In the genomic region with DNA sequence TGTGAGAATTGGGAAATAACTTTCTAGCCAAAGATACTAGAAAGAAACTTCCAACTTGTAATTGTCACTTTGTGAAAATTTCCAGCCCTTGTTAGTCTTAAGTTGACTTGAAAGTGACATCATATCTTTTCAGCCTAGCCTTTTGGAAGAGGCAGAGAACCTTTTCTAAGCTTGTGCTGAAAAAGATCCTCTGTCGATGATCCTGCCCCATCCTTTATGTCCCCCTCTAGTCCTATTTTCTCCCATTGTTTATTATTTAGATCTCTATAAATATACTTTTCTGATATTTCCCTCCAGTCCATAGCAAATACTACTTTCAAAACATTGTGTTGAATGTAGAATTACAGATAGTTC, we compare ENCODE assay signal across 1 cellular context.
TF ChIP-seq lines count a peak whose summit lies in the region.

No MANE protein-coding gene starts in this region.

TF ChIP-seq in A549, 52 proteins besides CTCF, POLR2A, EP300 and RAD21 (continued from another document):
- TF ChIP-seq, protein P1, sequence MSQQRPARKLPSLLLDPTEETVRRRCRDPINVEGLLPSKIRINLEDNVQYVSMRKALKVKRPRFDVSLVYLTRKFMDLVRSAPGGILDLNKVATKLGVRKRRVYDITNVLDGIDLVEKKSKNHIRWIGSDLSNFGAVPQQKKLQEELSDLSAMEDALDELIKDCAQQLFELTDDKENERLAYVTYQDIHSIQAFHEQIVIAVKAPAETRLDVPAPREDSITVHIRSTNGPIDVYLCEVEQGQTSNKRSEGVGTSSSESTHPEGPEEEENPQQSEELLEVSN (IDR thresholded peaks at IDR 0.05; ENCODE audit: borderline replicate concordance, low read depth) = no peak
- TF ChIP-seq TP53 (CRISPR knock-in tag; IDR thresholded peaks at IDR 0.05) = no peak
- no peak for TF ChIP-seq ZFP36 (IDR thresholded peaks at IDR 0.05; ENCODE audit: borderline replicate concordance, partially characterized antibody)
- TF ChIP-seq MAZ (IDR thresholded peaks at IDR 0.05; ENCODE audit: borderline replicate concordance, low read depth, low read length) = no peak
- TF ChIP-seq MAFK (IDR thresholded peaks at IDR 0.05; ENCODE audit: partially characterized antibody) = no peak
- TF ChIP-seq, protein P2, sequence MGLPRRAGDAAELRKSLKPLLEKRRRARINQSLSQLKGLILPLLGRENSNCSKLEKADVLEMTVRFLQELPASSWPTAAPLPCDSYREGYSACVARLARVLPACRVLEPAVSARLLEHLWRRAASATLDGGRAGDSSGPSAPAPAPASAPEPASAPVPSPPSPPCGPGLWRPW (IDR thresholded peaks at IDR 0.05) = no peak
TF ChIP-seq in A549: peak in this region for 0.
